ENCODE assay signal across 18 cellular contexts in the genomic region with DNA sequence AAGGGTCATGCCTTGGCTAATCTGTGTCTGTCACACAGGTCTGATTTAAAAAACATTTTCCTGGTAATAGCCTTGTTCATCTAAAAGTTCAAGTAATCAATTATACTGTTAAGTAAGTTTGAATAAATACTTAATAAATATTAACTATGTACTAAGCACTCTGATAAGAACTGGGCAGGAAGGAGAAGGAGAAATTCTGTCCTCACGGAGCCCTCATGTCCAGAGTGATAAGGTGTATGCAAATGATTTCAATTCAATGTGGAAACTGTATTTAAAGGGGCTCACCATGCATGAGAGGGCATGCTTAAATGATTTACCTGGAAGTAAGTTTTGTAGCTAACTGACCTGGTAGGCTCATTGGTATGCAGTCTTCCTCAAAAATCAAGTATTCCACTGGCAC.
DNase-seq lines count a peak whose midpoint lies in the region; ATAC-seq, FAIRE-seq and TF ChIP-seq lines count a peak whose summit lies in the region.
"Had no signal": no experiment of that assay in that cellular context is flagged by ENCODE, and none has a peak within 500 bp of the region (broad histone marks: within the 10 kb centered on the region; RNA-seq: fewer than 3 reads in every experiment).

No MANE protein-coding gene starts in this region.

- H3K27ac ChIP-seq in hepatocyte (peak overlapping the region; percentile 69), small intestine (ENCODE audit: low read depth in 1 of 2, low read length in 1 of 2) (peak overlapping the region; percentile 52 to 81)
- H3K27ac ChIP-seq: GM23248 had no signal

- H3K36me3 ChIP-seq in hepatocyte (replicated peaks; ENCODE audit: insufficient read depth, low read depth) (no peaks in the 10 kb centered on the region), small intestine (ENCODE audit: control insufficient read depth in 2 of 2, insufficient read depth in 2 of 2, low read length in 2 of 2) (no peaks in the 10 kb centered on the region)

- H3K4me1 ChIP-seq in hepatocyte (ENCODE audit: insufficient read depth) (no peaks in the 10 kb centered on the region), small intestine (ENCODE audit: control insufficient read depth in 2 of 2, insufficient read depth in 1 of 2, low read depth in 1 of 2, low read length in 1 of 2) (peaks cover 2 to 4% of the 10 kb centered on the region in 2 donors)

- WGBS in hepatocyte (ENCODE audit: low lambda C conversion rate, missing lambda C conversion rate), result 54% methylated on average over 1 of the region's 1 CpG
- WGBS in small intestine, 3 donors, result 6 to 41% (median 28%) methylated on average over 1 of the region's 1 CpG

- no peak for TF ChIP-seq CTCF in hepatocyte (IDR thresholded peaks at IDR 0.05; ENCODE audit: poor library complexity)

- H3K9me3 ChIP-seq in hepatocyte (ENCODE audit: low read depth), result no peaks in the 10 kb centered on the region
- H3K9me3 ChIP-seq in small intestine (ENCODE audit: control insufficient read depth, low read depth), result no peaks in the 10 kb centered on the region

- no peaks in the 10 kb centered on the region for H3K9me2 ChIP-seq in hepatocyte (replicated peaks; ENCODE audit: insufficient read depth)

- no peak for FAIRE-seq in small intestine (lab: Jason Lieb, UNC)
- FAIRE-seq: GM12891, GM18507 had no signal

- no peaks in the 10 kb centered on the region for H3K79me2 ChIP-seq in hepatocyte

- no peak overlapping the region for H2AFZ ChIP-seq in hepatocyte
- H2AFZ ChIP-seq: GM23248 had no signal

- peak overlapping the region; percentile 42 for H3K4me2 ChIP-seq in hepatocyte

- DNase-seq in hepatocyte (ENCODE audit: low spot score) (no peak), mucosa of gallbladder (ENCODE audit: low spot score) (peak; percentile 30), small intestine (peak; percentile 79), NCI-H82 treated with DMSO at 0.1 percent for 48 hours (lab: John Stamatoyannopoulos, UW; ENCODE audit: unreplicated experiment) (no peak), left colon (no peak)
- DNase-seq: C1 segment of cervical spinal cord; Calu3; CD4-positive, alpha-beta memory T cell; COR-L47; DMS53; DMS79 treated with DMSO at 0.1 percent for 48 hours; GF-D8; GM23248; H9 had no signal

- H3K4me3 ChIP-seq in hepatocyte (no peak overlapping the region), small intestine (ENCODE audit: low read depth in 1 of 2, low read length in 2 of 2) (no peak overlapping the region)
- H3K4me3 ChIP-seq: GM23248 had no signal

- ATAC-seq in HG02571 (IDR thresholded peaks at IDR 0.05; ENCODE audit: unreplicated experiment) (no peak), left colon (no peak)
- ATAC-seq: HCT116 had no signal

- intact Hi-C loops in left colon (cut with DNase I, micrococcal nuclease), result no loop called here

- H3K27me3 ChIP-seq in hepatocyte (no peaks in the 10 kb centered on the region), small intestine (ENCODE audit: control insufficient read depth in 2 of 2, insufficient read depth in 2 of 2, low read length in 2 of 2) (no peaks in the 10 kb centered on the region)

- H4K20me1 ChIP-seq in hepatocyte (ENCODE audit: insufficient read depth, poor library complexity, severe bottlenecking), result no peaks in the 10 kb centered on the region

Comparison
In these comparisons a context has a peak if more than half of its experiments do, and no peak if none do; other contexts are left out.
1. DNase-seq: peak in mucosa of gallbladder (single experiment) and small intestine (single experiment); none in hepatocyte (single experiment), NCI-H82 treated with DMSO at 0.1 percent for 48 hours (single experiment) and left colon (0 of 2).